Comparison of ENCODE assay signal across 21 cellular contexts in genomic region chr14:68881396-68881795, GRCh38.
DNase-seq lines count a peak whose midpoint lies in the region; ATAC-seq and TF ChIP-seq lines count a peak whose summit lies in the region.
"Had no signal": no experiment of that assay in that cellular context is flagged by ENCODE, and none has a peak within 500 bp of the region (broad histone marks: within the 10 kb centered on the region; RNA-seq: fewer than 3 reads in every experiment).

No MANE protein-coding gene starts in this region.

- no peaks in the 10 kb centered on the region for H3K9me3 ChIP-seq in tibial artery
- H3K9me3 ChIP-seq: body of pancreas had no signal

- peaks cover 94 to 100% (median 98%) of the 10 kb centered on the region in 3 donors for H3K36me3 ChIP-seq in tibial artery

- peaks cover 0 to 5% (median 2%) of the 10 kb centered on the region in 4 donors for H3K4me1 ChIP-seq in tibial artery
- H3K4me1 ChIP-seq: body of pancreas had no signal

- DNase-seq in activated T-cell treated with anti-CD3 and anti-CD28 coated beads, Interleukin-2, amount 50 U/mL, for 24 hours, result no peak
- no peak for DNase-seq in activated T-cell treated with anti-CD3 and anti-CD28 coated beads for 4 hours
- no peak for DNase-seq in activated naive CD8-positive, alpha-beta T cell treated with anti-CD3 and anti-CD28 coated beads for 36 hours
- DNase-seq in mesenteric fat pad (ENCODE audit: low spot score), result peak; percentile 35
- DNase-seq in tibial artery, result peak in 1 of 2 donors; percentile 40
- no peak for DNase-seq in activated CD4-positive, CD25-positive, alpha-beta regulatory T cell treated with anti-CD3 and anti-CD28 coated beads, Interleukin-2, amount 50 U/mL, for 72 hours
- DNase-seq in activated CD8-positive, alpha-beta memory T cell treated with anti-CD3 and anti-CD28 coated beads, Interleukin-2, amount 50 U/mL, for 4 hours, result no peak
- DNase-seq: activated naive CD8-positive, alpha-beta T cell treated with anti-CD3 and anti-CD28 coated beads, Interleukin-2, amount 10 ng/mL, durations not matched to agents 7 days and 5 days; activated T-cell treated with anti-CD3 and anti-CD28 coated beads, Interleukin-2, amount 50 U/mL, for 48 hours; COR-L47; effector memory CD4-positive, alpha-beta T cell; EL; GM23248; left cardiac atrium; NCI-H187 treated with DMSO at 0.1 percent for 48 hours; NCI-H748 treated with DMSO at 0.1 percent for 48 hours; OCI-M1; SHP77 treated with DMSO at 0.1 percent for 48 hours had no signal

- peak overlapping the region; percentile 0 to 17 for H3K27ac ChIP-seq in tibial artery
- H3K27ac ChIP-seq: body of pancreas, GM23248 had no signal

- no peaks in the 10 kb centered on the region for H3K27me3 Mint-ChIP-seq in activated T-cell treated with anti-CD3 and anti-CD28 coated beads, Interleukin-2, amount 50 U/mL, for 24 hours
- no peaks in the 10 kb centered on the region for H3K27me3 Mint-ChIP-seq in activated naive CD8-positive, alpha-beta T cell treated with anti-CD3 and anti-CD28 coated beads for 36 hours
- H3K27me3 Mint-ChIP-seq: activated naive CD8-positive, alpha-beta T cell treated with anti-CD3 and anti-CD28 coated beads, Interleukin-2, amount 10 ng/mL, durations not matched to agents 7 days and 5 days had no signal

- no peak for TF ChIP-seq CTCF in tibial artery (IDR thresholded peaks at IDR 0.05)

- H3K9me3 Mint-ChIP-seq in activated T-cell treated with anti-CD3 and anti-CD28 coated beads, Interleukin-2, amount 50 U/mL, for 24 hours, result no peaks in the 10 kb centered on the region
- H3K9me3 Mint-ChIP-seq in activated naive CD8-positive, alpha-beta T cell treated with anti-CD3 and anti-CD28 coated beads for 36 hours, result no peaks in the 10 kb centered on the region
- H3K9me3 Mint-ChIP-seq: activated naive CD8-positive, alpha-beta T cell treated with anti-CD3 and anti-CD28 coated beads, Interleukin-2, amount 10 ng/mL, durations not matched to agents 7 days and 5 days; nephron had no signal

- peaks cover 87% of the 10 kb centered on the region for H3K36me3 Mint-ChIP-seq in activated T-cell treated with anti-CD3 and anti-CD28 coated beads, Interleukin-2, amount 50 U/mL, for 24 hours (ENCODE audit: low read depth)
- H3K36me3 Mint-ChIP-seq in activated naive CD8-positive, alpha-beta T cell treated with anti-CD3 and anti-CD28 coated beads for 36 hours, result peaks cover 29% of the 10 kb centered on the region

- H3K27ac Mint-ChIP-seq in activated T-cell treated with anti-CD3 and anti-CD28 coated beads, Interleukin-2, amount 50 U/mL, for 24 hours, result peak overlapping the region; percentile 83
- no peak overlapping the region for H3K27ac Mint-ChIP-seq in activated naive CD8-positive, alpha-beta T cell treated with anti-CD3 and anti-CD28 coated beads for 36 hours
- H3K27ac Mint-ChIP-seq: nephron had no signal

- H3K4me3 ChIP-seq in tibial artery, result no peak overlapping the region
- H3K4me3 ChIP-seq: body of pancreas, GM23248 had no signal

- H3K4me3 Mint-ChIP-seq in activated T-cell treated with anti-CD3 and anti-CD28 coated beads, Interleukin-2, amount 50 U/mL, for 24 hours, result no peak overlapping the region
- H3K4me3 Mint-ChIP-seq in activated naive CD8-positive, alpha-beta T cell treated with anti-CD3 and anti-CD28 coated beads for 36 hours, result peak overlapping the region; percentile 40
- H3K4me3 Mint-ChIP-seq: activated naive CD8-positive, alpha-beta T cell treated with anti-CD3 and anti-CD28 coated beads, Interleukin-2, amount 10 ng/mL, durations not matched to agents 7 days and 5 days; nephron had no signal

- ATAC-seq in HG03457 (IDR thresholded peaks at IDR 0.05; ENCODE audit: unreplicated experiment), result no peak
- ATAC-seq: body of pancreas, left cardiac atrium had no signal

- no peaks in the 10 kb centered on the region for H3K27me3 ChIP-seq in tibial artery
- H3K27me3 ChIP-seq: body of pancreas had no signal

- intact Hi-C loops in tibial artery (cut with DNase I; ENCODE audit: low total_unique reads), result no loop called here

- no peaks in the 10 kb centered on the region for H3K4me1 Mint-ChIP-seq in activated T-cell treated with anti-CD3 and anti-CD28 coated beads, Interleukin-2, amount 50 U/mL, for 24 hours (ENCODE audit: low read depth)
- no peaks in the 10 kb centered on the region for H3K4me1 Mint-ChIP-seq in activated naive CD8-positive, alpha-beta T cell treated with anti-CD3 and anti-CD28 coated beads for 36 hours
- H3K4me1 Mint-ChIP-seq: activated naive CD8-positive, alpha-beta T cell treated with anti-CD3 and anti-CD28 coated beads, Interleukin-2, amount 10 ng/mL, durations not matched to agents 7 days and 5 days; nephron had no signal
